Comparison of ENCODE assay signal across 26 cellular contexts in genomic region chr19:16623576-16623975, GRCh38. TPM values are rescaled to one million over a fixed set of nuclear protein-coding genes. Genes with fewer than 3 reads are reported as not detected.
DNase-seq lines count a peak whose midpoint lies in the region; ATAC-seq and TF ChIP-seq lines count a peak whose summit lies in the region.
"Had no signal": no experiment of that assay in that cellular context is flagged by ENCODE, and none has a peak within 500 bp of the region (broad histone marks: within the 10 kb centered on the region; RNA-seq: fewer than 3 reads in every experiment).

No MANE protein-coding gene starts in this region.

- H3K27me3 Mint-ChIP-seq in activated B cell treated with CpG ODN at 0.5 μM for 24 hours (no peaks in the 10 kb centered on the region), chondrocyte (ENCODE audit: low read depth) (no peaks in the 10 kb centered on the region)
- H3K27me3 Mint-ChIP-seq in stimulated activated memory B cell treated with anti-CD40 and anti-IgM and Interleukin-4, amounts not matched to agents 10 μg/mL and 1 μg/mL and 100 μg/mL, for 72 hours, result no peaks in the 10 kb centered on the region
- H3K27me3 Mint-ChIP-seq: activated CD4-positive, alpha-beta T cell treated with anti-CD3 and anti-CD28 coated beads for 36 hours; activated naive CD8-positive, alpha-beta T cell treated with anti-CD3 and anti-CD28 coated beads for 36 hours; natural killer cell treated with Interleukin-12 subunit alpha and Interleukin-12 subunit beta and Interleukin-15 and Interleukin-18, amount 100 ng/mL, for 72 hours; T-helper 17 cell had no signal

- POLR2A ChIA-PET in activated B cell treated with CpG ODN at 0.5 μM for 24 hours (lab: Charles Lee), result interaction anchor here (0.5 to 11.4 kb wide), 3 partner anchors 11 to 37 kb away, joined by 3 to 242 read pairs (median 4); no protein-coding TSS in a partner anchor

- H3K36me3 Mint-ChIP-seq in activated B cell treated with CpG ODN at 0.5 μM for 24 hours (ENCODE audit: low read depth), result peaks cover 54% of the 10 kb centered on the region
- peaks cover 15% of the 10 kb centered on the region for H3K36me3 Mint-ChIP-seq in stimulated activated memory B cell treated with anti-CD40 and anti-IgM and Interleukin-4, amounts not matched to agents 10 μg/mL and 1 μg/mL and 100 μg/mL, for 72 hours
- H3K36me3 Mint-ChIP-seq in chondrocyte (ENCODE audit: low read depth), result no peaks in the 10 kb centered on the region
- H3K36me3 Mint-ChIP-seq: natural killer cell treated with Interleukin-12 subunit alpha and Interleukin-12 subunit beta and Interleukin-15 and Interleukin-18, amount 100 ng/mL, for 72 hours had no signal

- peaks cover 72% of the 10 kb centered on the region for H3K4me1 Mint-ChIP-seq in activated B cell treated with CpG ODN at 0.5 μM for 24 hours
- H3K4me1 Mint-ChIP-seq in stimulated activated memory B cell treated with anti-CD40 and anti-IgM and Interleukin-4, amounts not matched to agents 10 μg/mL and 1 μg/mL and 100 μg/mL, for 72 hours, result peaks cover 82% of the 10 kb centered on the region
- peaks cover 38% of the 10 kb centered on the region for H3K4me1 Mint-ChIP-seq in chondrocyte (ENCODE audit: low read depth)

- peak; percentile 44 for TF ChIP-seq CTCF in GM12864 (IDR thresholded peaks at IDR 0.05; ENCODE audit: low read depth, low read length, missing control alignments)
- TF ChIP-seq CTCF in activated B cell treated with CpG ODN at 0.5 μM for 24 hours (IDR thresholded peaks at IDR 0.05), result no peak
- TF ChIP-seq CTCF in chondrocyte (IDR thresholded peaks at IDR 0.05), result no peak

- intact Hi-C loops in activated B cell treated with CpG ODN at 0.5 μM for 24 hours (cut with micrococcal nuclease), result loop anchor here (10.0 kb wide), 1 partner anchor 271 kb away; no protein-coding TSS in a partner anchor

- no peak overlapping the region for H3K4me3 Mint-ChIP-seq in activated B cell treated with CpG ODN at 0.5 μM for 24 hours
- H3K4me3 Mint-ChIP-seq in stimulated activated memory B cell treated with anti-CD40 and anti-IgM and Interleukin-4, amounts not matched to agents 10 μg/mL and 1 μg/mL and 100 μg/mL, for 72 hours, result peak overlapping the region; percentile 3
- H3K4me3 Mint-ChIP-seq in chondrocyte (ENCODE audit: unreplicated experiment), result no peak overlapping the region
- H3K4me3 Mint-ChIP-seq: activated CD4-positive, alpha-beta T cell treated with anti-CD3 and anti-CD28 coated beads for 36 hours; activated naive CD8-positive, alpha-beta T cell treated with anti-CD3 and anti-CD28 coated beads for 36 hours; natural killer cell treated with Interleukin-12 subunit alpha and Interleukin-12 subunit beta and Interleukin-15 and Interleukin-18, amount 100 ng/mL, for 72 hours; T-helper 17 cell had no signal

- CTCF ChIA-PET in activated B cell treated with CpG ODN at 0.5 μM for 24 hours (lab: Charles Lee), result no interaction called here

- H3K27ac Mint-ChIP-seq in activated B cell treated with CpG ODN at 0.5 μM for 24 hours (peak overlapping the region; percentile 27), chondrocyte (ENCODE audit: unreplicated experiment) (no peak overlapping the region)
- H3K27ac Mint-ChIP-seq in stimulated activated memory B cell treated with anti-CD40 and anti-IgM and Interleukin-4, amounts not matched to agents 10 μg/mL and 1 μg/mL and 100 μg/mL, for 72 hours, result peak overlapping the region; percentile 7
- H3K27ac Mint-ChIP-seq: activated CD4-positive, alpha-beta T cell treated with anti-CD3 and anti-CD28 coated beads for 36 hours; activated naive CD8-positive, alpha-beta T cell treated with anti-CD3 and anti-CD28 coated beads for 36 hours; T-helper 17 cell had no signal

- H3K4me3 ChIP-seq in GM12864 (ENCODE audit: low read depth, low read length), result no peak overlapping the region
- no peak overlapping the region for H3K4me3 ChIP-seq in Jurkat, Clone E6-1 (ENCODE audit: low read length)
- H3K4me3 ChIP-seq: ascending aorta; BLaER1 treated with 17β-estradiol and CSF1 and Interleukin-3, amounts not matched to agents 10 nM and 100 nM; gastroesophageal sphincter; hepatocyte; mucosa of descending colon had no signal

- ATAC-seq in activated B cell treated with CpG ODN at 0.5 μM for 24 hours (ENCODE audit: low read depth) (no peak), GM19351 (IDR thresholded peaks at IDR 0.05; ENCODE audit: unreplicated experiment) (no peak), GM18867 (IDR thresholded peaks at IDR 0.05; ENCODE audit: unreplicated experiment) (no peak)
- ATAC-seq in stimulated activated memory B cell treated with anti-CD40 and anti-IgM and Interleukin-4, amounts not matched to agents 10 μg/mL and 1 μg/mL and 100 μg/mL, for 72 hours, result no peak
- ATAC-seq: activated CD4-positive, alpha-beta T cell treated with anti-CD3 and anti-CD28 coated beads for 36 hours; gastroesophageal sphincter; HepG2; mucosa of descending colon; natural killer cell treated with Interleukin-12 subunit alpha and Interleukin-12 subunit beta and Interleukin-15 and Interleukin-18, amount 100 ng/mL, for 72 hours; T-helper 17 cell had no signal

- no peaks in the 10 kb centered on the region for H3K9me3 Mint-ChIP-seq in activated B cell treated with CpG ODN at 0.5 μM for 24 hours
- H3K9me3 Mint-ChIP-seq in stimulated activated memory B cell treated with anti-CD40 and anti-IgM and Interleukin-4, amounts not matched to agents 10 μg/mL and 1 μg/mL and 100 μg/mL, for 72 hours, result no peaks in the 10 kb centered on the region
- no peaks in the 10 kb centered on the region for H3K9me3 Mint-ChIP-seq in chondrocyte (ENCODE audit: low read depth)
- H3K9me3 Mint-ChIP-seq: activated naive CD8-positive, alpha-beta T cell treated with anti-CD3 and anti-CD28 coated beads for 36 hours; natural killer cell treated with Interleukin-12 subunit alpha and Interleukin-12 subunit beta and Interleukin-15 and Interleukin-18, amount 100 ng/mL, for 72 hours had no signal

- DNase-seq in GM12864 (ENCODE audit: low read depth) (peak; percentile 49), activated B cell treated with CpG ODN at 0.5 μM for 24 hours (no peak), COLO668 (lab: John Stamatoyannopoulos, UW; ENCODE audit: unreplicated experiment) (no peak), chondrocyte (ENCODE audit: low spot score) (no peak)
- DNase-seq in Jurkat, Clone E6-1 (ENCODE audit: low read depth, low spot score), result peak; percentile 28
- DNase-seq: activated CD4-positive, alpha-beta T cell treated with anti-CD3 and anti-CD28 coated beads for 36 hours; activated effector memory CD4-positive, alpha-beta T cell treated with Interleukin-2 at 50 U/mL for 16 hours; activated naive CD8-positive, alpha-beta T cell treated with anti-CD3 and anti-CD28 coated beads for 36 hours; DMS79 treated with DMSO at 0.1 percent for 48 hours; effector CD4-positive, alpha-beta T cell; GF-D8; mucosa of descending colon; NCI-H1048; NCI-H1694; stimulated activated CD4-positive, alpha-beta T cell treated with anti-CD3 and anti-CD28 coated beads, Interleukin-15, amount 100 ng/mL, for 24 hours; stimulated activated CD4-positive, alpha-beta T cell treated with anti-CD3 and anti-CD28 coated beads, Interleukin-4, amount 100 ng/mL, for 4 hours; T-helper 17 cell had no signal

RNA-seq across cellular contexts. Expression of gene MED26, which starts 4.4 kb away (rescaled TPM):
- polyA plus RNA-seq in Jurkat, Clone E6-1 (2012; ENCODE audit: insufficient read depth, insufficient read length), result 10.5 TPM
- total RNA-seq in activated B cell treated with CpG ODN at 0.5 μM for 24 hours (32.0 and 36.1 TPM in 2 replicates), chondrocyte (8.7 to 10.6 TPM (median 8.8 TPM) in 3 replicates)

RNA-seq across cellular contexts. Expression of gene SMIM7, which starts 36.4 kb away (rescaled TPM):
- 80.6 TPM for polyA plus RNA-seq in Jurkat, Clone E6-1 (2012; ENCODE audit: insufficient read depth, insufficient read length)
- total RNA-seq in activated B cell treated with CpG ODN at 0.5 μM for 24 hours, result 90.2 and 110 TPM in 2 replicates
- total RNA-seq in chondrocyte, result 42.5 to 52.0 TPM (median 47.7 TPM) in 3 replicates

RNA-seq across cellular contexts. Expression of gene TMEM38A, which starts 37.4 kb away (rescaled TPM):
- polyA plus RNA-seq in Jurkat, Clone E6-1 (2012; ENCODE audit: insufficient read depth, insufficient read length), result 5.5 TPM
- total RNA-seq in activated B cell treated with CpG ODN at 0.5 μM for 24 hours, result 3.1 and 4.0 TPM in 2 replicates
- 3.1 to 3.7 TPM (median 3.7 TPM) in 3 replicates for total RNA-seq in chondrocyte

RNA-seq across cellular contexts. Expression of gene SLC35E1, which starts 51.4 kb away (rescaled TPM):
- 34.3 TPM for polyA plus RNA-seq in Jurkat, Clone E6-1 (2012; ENCODE audit: insufficient read depth, insufficient read length)
- total RNA-seq in activated B cell treated with CpG ODN at 0.5 μM for 24 hours (41.6 and 51.7 TPM in 2 replicates), chondrocyte (68.1 to 70.0 TPM (median 69.2 TPM) in 3 replicates)

Comparison
In these comparisons a context has a peak if more than half of its experiments do, and no peak if none do; other contexts are left out.
1. DNase-seq: peak in GM12864 (single experiment) and Jurkat, Clone E6-1 (single experiment); none in activated B cell treated with CpG ODN at 0.5 μM for 24 hours (single experiment), COLO668 (single experiment) and chondrocyte (single experiment).